Comparison of ENCODE assay signal across 35 cellular contexts in the genomic region with DNA sequence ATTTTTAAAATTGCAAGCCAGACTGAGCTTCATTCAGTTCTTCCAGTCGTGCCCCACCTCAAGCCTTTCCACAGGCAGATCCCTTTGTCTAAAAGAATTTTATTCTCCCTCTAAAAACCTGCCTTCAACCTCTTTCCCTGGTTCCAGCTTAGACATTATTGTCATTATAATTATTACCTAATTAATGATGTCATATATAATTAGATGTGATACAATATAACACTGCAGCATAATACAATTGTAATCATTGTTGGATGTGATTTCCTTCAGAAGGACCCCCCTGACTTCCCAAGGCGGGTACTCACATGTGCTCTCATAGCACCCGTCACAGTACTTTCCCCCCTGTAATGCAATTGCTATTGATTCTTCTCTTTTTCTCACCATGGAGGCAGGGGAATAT.
"Had no signal": no experiment of that assay in that cellular context is flagged by ENCODE, and none has a peak within 500 bp of the region (broad histone marks: within the 10 kb centered on the region; RNA-seq: fewer than 3 reads in every experiment).

No MANE protein-coding gene starts in this region.

- H3K9me3 ChIP-seq: MG63 had no signal

- H3K27me3 ChIP-seq: MG63 had no signal

- H3K4me3 ChIP-seq: MG63 had no signal

- H3K36me3 ChIP-seq: MG63 had no signal

- DNase-seq: Karpas-422, Kasumi-1, MG63, MM.1S, MV-4-11, NCI-H1048, NCI-H1092, NCI-H1092 treated with DMSO at 0.1 percent for 48 hours, NCI-H1105, NCI-H1105 treated with DMSO at 0.1 percent for 48 hours, NCI-H1417, NCI-H1417 treated with DMSO at 0.1 percent for 48 hours, NCI-H1436, NCI-H1436 treated with DMSO at 0.1 percent for 48 hours, NCI-H146, NCI-H1694, NCI-H1694 treated with DMSO at 0.1 percent for 48 hours, NCI-H187, NCI-H187 treated with DMSO at 0.1 percent for 48 hours, NCI-H1930, NCI-H2029, NCI-H2029 treated with DMSO at 0.1 percent for 48 hours, NCI-H2081, NCI-H2081 treated with DMSO at 0.1 percent for 48 hours, NCI-H2107, NCI-H2171, NCI-H2171 treated with DMSO at 0.1 percent for 48 hours, NCI-H2227 treated with DMSO at 0.1 percent for 48 hours, NCI-H226, NCI-H345, NCI-H446, NCI-H446 treated with DMSO at 0.1 percent for 48 hours, NCI-H510A, NCI-H510A treated with DMSO at 0.1 percent for 48 hours, NCI-H524 had no signal
